Comparison of ENCODE assay signal across 18 cellular contexts in genomic region chrX:1403228-1403627, GRCh38. TPM values are rescaled to one million over a fixed set of nuclear protein-coding genes. Genes with fewer than 3 reads are reported as not detected.
DNase-seq lines count a peak whose midpoint lies in the region; ATAC-seq lines count a peak whose summit lies in the region.
"Had no signal": no experiment of that assay in that cellular context is flagged by ENCODE, and none has a peak within 500 bp of the region (broad histone marks: within the 10 kb centered on the region; RNA-seq: fewer than 3 reads in every experiment).

No MANE protein-coding gene starts in this region.

- H3K27me3 ChIP-seq in right cardiac atrium (ENCODE audit: control insufficient read depth, insufficient read depth) = no peaks in the 10 kb centered on the region

- DNase-seq in activated CD4-positive, alpha-beta T cell treated with anti-CD3 and anti-CD28 coated beads for 48 hours = peak; percentile 1
- DNase-seq in activated CD4-positive, alpha-beta T cell treated with anti-CD3 and anti-CD28 coated beads for 1 hour = no peak
- DNase-seq in right cardiac atrium (peak in 2 of 3 donors; percentile 25 to 45), cardiac septum (ENCODE audit: low spot score) (no peak), posterior vena cava (ENCODE audit: low spot score) (peak; percentile 73), DMS153 treated with DMSO at 0.1 percent for 48 hours (lab: John Stamatoyannopoulos, UW; ENCODE audit: unreplicated experiment) (no peak), NCI-H146 (lab: John Stamatoyannopoulos, UW) (no peak)
- DNase-seq: AML-193, DMS79, MV-4-11, NCI-H187 treated with DMSO at 0.1 percent for 48 hours, NCI-H2227 treated with DMSO at 0.1 percent for 48 hours, NCI-H510A treated with DMSO at 0.1 percent for 48 hours, NCI-H774 had no signal

- no peak overlapping the region for H3K27ac ChIP-seq in right cardiac atrium (ENCODE audit: low read length)
- H3K27ac ChIP-seq: 22Rv1, C4-2B, KMS-11 had no signal

- no peak overlapping the region for H3K4me3 ChIP-seq in right cardiac atrium (ENCODE audit: low read length)

- H3K4me1 ChIP-seq in right cardiac atrium (ENCODE audit: control insufficient read depth, insufficient read depth, low read length) = no peaks in the 10 kb centered on the region

- intact Hi-C loops in right cardiac atrium (cut with DNase I) = no loop called here
- intact Hi-C loops in cardiac septum (cut with DNase I) = no loop called here
- intact Hi-C loops in posterior vena cava (cut with DNase I) = no loop called here

- 97% methylated on average over 10 of the region's 10 CpGs for WGBS in right cardiac atrium

- H3K9me3 ChIP-seq in right cardiac atrium (ENCODE audit: control insufficient read depth, low read length) = no peaks in the 10 kb centered on the region

- ATAC-seq in right cardiac atrium = no peak
- ATAC-seq in HG02678 (IDR thresholded peaks at IDR 0.05; ENCODE audit: unreplicated experiment) = no peak

RNA-seq across cellular contexts. Expression of gene SLC25A6, which starts 11.3 kb away (rescaled TPM):
- total RNA-seq in right cardiac atrium (100 to 1,000 TPM; 154 to 228 (median 193) TPM), cardiac septum (147 TPM), posterior vena cava (100 to 1,000 TPM; 204 to 218 TPM)
- polyA plus RNA-seq in right cardiac atrium = 159 TPM

RNA-seq across cellular contexts. Expression of gene ASMTL, which starts 49.5 kb away (rescaled TPM):
- 10 to 100 TPM; 30.3 to 34.4 (median 34.1) TPM for total RNA-seq in right cardiac atrium
- 27.7 TPM for polyA plus RNA-seq in right cardiac atrium
- 26.8 TPM for total RNA-seq in cardiac septum
- total RNA-seq in posterior vena cava = 10 to 100 TPM; 28.2 to 29.7 TPM

Comparison
In these comparisons a context has a peak if more than half of its experiments do, and no peak if none do; other contexts are left out.
1. DNase-seq: peak in activated CD4-positive, alpha-beta T cell treated with anti-CD3 and anti-CD28 coated beads for 48 hours (single experiment), right cardiac atrium (2 of 3) and posterior vena cava (single experiment); none in activated CD4-positive, alpha-beta T cell treated with anti-CD3 and anti-CD28 coated beads for 1 hour (single experiment), cardiac septum (single experiment), DMS153 treated with DMSO at 0.1 percent for 48 hours (single experiment) and NCI-H146 (single experiment).